ENCODE assay signal across 15 cellular contexts in genomic region chr18:12068316-12068996, GRCh38. TPM values are rescaled to one million over a fixed set of nuclear protein-coding genes. Genes with fewer than 3 reads are reported as not detected.
A peak's percentile ranks its signal among the peaks of the same experiment; 100 is the strongest.
DNase-seq lines count a peak whose midpoint lies in the region; ATAC-seq and TF ChIP-seq lines count a peak whose summit lies in the region.
"Not testable (repeated sequence)": the region's sequence is repeated elsewhere in the genome, so short reads cannot be mapped to it uniquely, and the experiment has no call there.
"Had no signal": no experiment of that assay in that cellular context is flagged by ENCODE, and none has a peak within 500 bp of the region (broad histone marks: within the 10 kb centered on the region; RNA-seq: fewer than 3 reads in every experiment).

No MANE protein-coding gene starts in this region.

- in situ Hi-C loops in IMR-90 (cut with MboI; ENCODE audit: low sequenced_read_pairs); brain microvascular endothelial cell (cut with HindIII; ENCODE audit: low pct_ligation_motif_present, low sequenced_read_pairs): not testable (repeated sequence)

- WGBS in IMR-90 (ENCODE audit: extremely low coverage in 2 of 2, insufficient read length in 1 of 2), 2 experiments = no CpG with 5 or more reads among the region's 44 CpGs
- 80% methylated on average over 44 of the region's 44 CpGs for WGBS in lung, 2 donors

- not testable (repeated sequence) for H3K27ac ChIP-seq in A673 (ENCODE audit: low read depth, low read length, poor library complexity, severe bottlenecking); IMR-90 (ENCODE audit: insufficient read depth, low read length); lung (ENCODE audit: low read depth in 1 of 2, low read length in 1 of 2)
- H3K27ac ChIP-seq in brain microvascular endothelial cell (peak overlapping the region; percentile 23), right atrium auricular region (peak overlapping the region in 1 of 2 donors; percentile 10)

- not testable (repeated sequence) for H2BK120ac ChIP-seq in IMR-90 (ENCODE audit: low read depth, low read length)

- H3K9me3 ChIP-seq in A673 (ENCODE audit: low read depth, low read length, poor library complexity, severe bottlenecking); IMR-90 (ENCODE audit: control insufficient read depth, insufficient read depth, low read length); right atrium auricular region; lung (ENCODE audit: control insufficient read depth in 2 of 2, insufficient read depth in 1 of 2, low read length in 1 of 2): not testable (repeated sequence)

- dilution Hi-C loops in IMR-90 (cut with HindIII; ENCODE audit: low sequenced_read_pairs, unreplicated experiment) = not testable (repeated sequence)

- H3K23ac ChIP-seq in IMR-90 (ENCODE audit: low read depth, low read length) = not testable (repeated sequence)

- not testable (repeated sequence) for H3K56ac ChIP-seq in IMR-90 (ENCODE audit: extremely low read depth, insufficient read depth, low read length)

- intact Hi-C loops in A673 (cut with micrococcal nuclease; ENCODE audit: unreplicated experiment) = loop anchor here (1.0 kb wide), 1 partner anchor 169 kb away; no protein-coding TSS in a partner anchor
- intact Hi-C loops in IMR-90 (cut with micrococcal nuclease) = not testable (repeated sequence)

- H2AFZ ChIP-seq in IMR-90 (replicated peaks; ENCODE audit: low read length, poor library complexity) = not testable (repeated sequence)

- H3K18ac ChIP-seq in IMR-90 (ENCODE audit: low read depth, low read length) = not testable (repeated sequence)

- H3K79me1 ChIP-seq in IMR-90 (ENCODE audit: low read depth in 1 of 2, low read length in 2 of 2) = not testable (repeated sequence)

- not testable (repeated sequence) for H3K36me3 Mint-ChIP-seq in WTC11; stimulated activated effector memory CD8-positive, alpha-beta T cell treated with anti-CD3 and anti-CD28 coated beads, Interleukin-12 subunit alpha, Interleukin-12 subunit beta, amount 100 ng/mL, for 72 hours

- not testable (repeated sequence) for H3K27ac Mint-ChIP-seq in WTC11; stimulated activated effector memory CD8-positive, alpha-beta T cell treated with anti-CD3 and anti-CD28 coated beads, Interleukin-12 subunit alpha, Interleukin-12 subunit beta, amount 100 ng/mL, for 72 hours

- DNase-seq in A673 (ENCODE audit: low spot score) (peak; percentile 50), brain microvascular endothelial cell (peak; percentile 18)
- DNase-seq in IMR-90; WTC11 (ENCODE audit: low spot score); fibroblast of villous mesenchyme (ENCODE audit: low read depth); right atrium auricular region (ENCODE audit: low spot score); lung (ENCODE audit: low spot score); stimulated activated effector memory CD8-positive, alpha-beta T cell treated with anti-CD3 and anti-CD28 coated beads, Interleukin-12 subunit alpha, Interleukin-12 subunit beta, amount 100 ng/mL, for 72 hours (ENCODE audit: low spot score in 2 of 2): not testable (repeated sequence)

- H2BK5ac ChIP-seq in IMR-90 (ENCODE audit: low read depth, low read length, poor library complexity, severe bottlenecking) = not testable (repeated sequence)

- ATAC-seq in IMR-90 (ENCODE audit: low read depth) (peak; percentile 51), WTC11 (0 out of 2 replicates have a peak, but pooled peaks have one; percentile 41), lung (ENCODE audit: insufficient read depth, low FRiP score) (peak; percentile 77)
- ATAC-seq in stimulated activated effector memory CD8-positive, alpha-beta T cell treated with anti-CD3 and anti-CD28 coated beads, Interleukin-12 subunit alpha, Interleukin-12 subunit beta, amount 100 ng/mL, for 72 hours = peak; percentile 17

- H4K5ac ChIP-seq in IMR-90 (ENCODE audit: low read depth, low read length) = not testable (repeated sequence)

- not testable (repeated sequence) for H3K9ac ChIP-seq in IMR-90 (ENCODE audit: low read depth, low read length)

- not testable (repeated sequence) for H3K4ac ChIP-seq in IMR-90 (ENCODE audit: low read depth, low read length)

- peak overlapping the region; percentile 9; the same call in 1 of the 2 replicates for H3K4me2 ChIP-seq in IMR-90 (ENCODE audit: low read depth, low read length)

- H2BK15ac ChIP-seq in IMR-90 (ENCODE audit: low read depth, low read length) = not testable (repeated sequence)

- not testable (repeated sequence) for H3K4me1 ChIP-seq in A673 (ENCODE audit: insufficient read depth, low read length, poor library complexity, severe bottlenecking); IMR-90 (ENCODE audit: control insufficient read depth, insufficient read depth, low read length); right atrium auricular region; lung (ENCODE audit: control insufficient read depth in 2 of 2, insufficient read depth in 2 of 2, low read length in 2 of 2)

- not testable (repeated sequence) for H3K4me1 Mint-ChIP-seq in WTC11; stimulated activated effector memory CD8-positive, alpha-beta T cell treated with anti-CD3 and anti-CD28 coated beads, Interleukin-12 subunit alpha, Interleukin-12 subunit beta, amount 100 ng/mL, for 72 hours

- H4K91ac ChIP-seq in IMR-90 (ENCODE audit: insufficient read depth, low read depth, low read length) = not testable (repeated sequence)

- not testable (repeated sequence) for BruUV-seq in A673 (replicated peaks; lab: Mats Ljungman, UMichigan); IMR-90 (replicated peaks; lab: Mats Ljungman, UMichigan)

- H3K14ac ChIP-seq in IMR-90 (replicated peaks; ENCODE audit: low read depth, low read length) = not testable (repeated sequence)

- H4K20me1 ChIP-seq in IMR-90 (ENCODE audit: insufficient read depth, low read length) = not testable (repeated sequence)

- not testable (repeated sequence) for H2AK9ac ChIP-seq in IMR-90 (replicated peaks; ENCODE audit: low read depth, low read length, poor library complexity)

- TF ChIP-seq POLR2A in IMR-90 (IDR thresholded peaks at IDR 0.05; ENCODE audit: low read depth, low read length) = not testable (repeated sequence)

- not testable (repeated sequence) for H3K27me3 ChIP-seq in A673 (replicated peaks; ENCODE audit: insufficient read depth, low read depth, low read length, poor library complexity); IMR-90 (ENCODE audit: control insufficient read depth, insufficient read depth, low read length); brain microvascular endothelial cell (replicated peaks); right atrium auricular region; lung (ENCODE audit: control insufficient read depth, insufficient read depth)

- TF ChIP-seq CTCF in A673 (conservative IDR thresholded peaks at IDR 0.05; ENCODE audit: low read depth, low read length) (peak; percentile 64), IMR-90 (conservative IDR thresholded peaks at IDR 0.05; ENCODE audit: low read depth, low read length) (peak; percentile 39), brain microvascular endothelial cell (IDR thresholded peaks at IDR 0.05; ENCODE audit: low read depth, low read length, missing control alignments) (peak; percentile 13), fibroblast of villous mesenchyme (IDR thresholded peaks at IDR 0.05; ENCODE audit: insufficient read depth, low read depth, low read length) (peak; percentile 37), right atrium auricular region (IDR thresholded peaks at IDR 0.05) (peak; percentile 32 to 56)
- not testable (repeated sequence) for TF ChIP-seq CTCF in WTC11 (IDR thresholded peaks at IDR 0.05); lung (IDR thresholded peaks at IDR 0.05; ENCODE audit: control extremely low read depth, extremely low read depth)

- POLR2A ChIA-PET in A673 (lab: Charles Lee; ENCODE audit: low non-redundant PET); IMR-90 (lab: Charles Lee; ENCODE audit: unreplicated experiment); WTC11 (lab: Charles Lee): not testable (repeated sequence)

- H3K9me1 ChIP-seq in IMR-90 (ENCODE audit: insufficient read depth, low read length) = not testable (repeated sequence)

- H3K36me3 ChIP-seq in A673 (ENCODE audit: insufficient read depth, low read length, poor library complexity, severe bottlenecking); IMR-90 (ENCODE audit: control insufficient read depth, insufficient read depth, low read length); brain microvascular endothelial cell (replicated peaks); right atrium auricular region; lung (ENCODE audit: control insufficient read depth in 2 of 2, insufficient read depth in 2 of 2, low read length in 2 of 2): not testable (repeated sequence)

- H2AK5ac ChIP-seq in IMR-90 (ENCODE audit: low read depth, low read length) = not testable (repeated sequence)

- H2BK20ac ChIP-seq in IMR-90 (ENCODE audit: low read depth, low read length) = not testable (repeated sequence)

- not testable (repeated sequence) for H4K8ac ChIP-seq in IMR-90 (ENCODE audit: low read depth in 2 of 2, low read length in 2 of 2)

- not testable (repeated sequence) for H3K9me3 Mint-ChIP-seq in WTC11; stimulated activated effector memory CD8-positive, alpha-beta T cell treated with anti-CD3 and anti-CD28 coated beads, Interleukin-12 subunit alpha, Interleukin-12 subunit beta, amount 100 ng/mL, for 72 hours

- H3K27me3 Mint-ChIP-seq in WTC11 (ENCODE audit: low read depth) = not testable (repeated sequence)

- peak; percentile 20; the same call in 1 of the 2 replicates for TF ChIP-seq RAD21 in IMR-90 (IDR thresholded peaks at IDR 0.05; ENCODE audit: low read length)

- H3K4me3 ChIP-seq in A673 (ENCODE audit: low read depth, low read length, poor library complexity, severe bottlenecking) (peak overlapping the region; percentile 36), IMR-90 (ENCODE audit: insufficient read depth, low read depth, low read length) (peak overlapping the region; percentile 26; the same call in 1 of the 2 replicates), brain microvascular endothelial cell (ENCODE audit: low read depth, low read length) (peak overlapping the region; percentile 12), fibroblast of villous mesenchyme (ENCODE audit: low read depth, low read length) (peak overlapping the region; percentile 3), right atrium auricular region (peak overlapping the region in 1 of 2 donors; percentile 15)
- H3K4me3 ChIP-seq in lung = not testable (repeated sequence)

- CTCF ChIA-PET in A673 (lab: Charles Lee) (interaction anchor here (0.7 to 1.6 kb wide), 4 partner anchors 131 to 413 kb away, joined by 3 to 6 read pairs (median 4); no protein-coding TSS in a partner anchor), WTC11 (lab: Charles Lee) (interaction anchor here (1.0 to 1.3 kb wide), 3 partner anchors 30 to 178 kb away, joined by 3 to 5 read pairs (median 4); no protein-coding TSS in a partner anchor)
- CTCF ChIA-PET in IMR-90 (lab: Yijun Ruan, JAX) = not testable (repeated sequence)

- H3K4me3 Mint-ChIP-seq in WTC11; stimulated activated effector memory CD8-positive, alpha-beta T cell treated with anti-CD3 and anti-CD28 coated beads, Interleukin-12 subunit alpha, Interleukin-12 subunit beta, amount 100 ng/mL, for 72 hours: not testable (repeated sequence)

RNA-seq across cellular contexts. Expression of gene ANKRD62, which starts 25.2 kb away (rescaled TPM):
- not detected in 2 replicates for total RNA-seq in A673 (2021)
- not detected in 2 replicates for total RNA-seq in IMR-90 (2012; rRNA removed)
- polyA plus RNA-seq in IMR-90 (2012; rRNA removed) = not detected in 2 replicates
- not detected in 2 replicates for polyA plus RNA-seq in IMR-90 (2012; cell fraction: cytosol; rRNA removed)
- not detected in 2 replicates for polyA plus RNA-seq in IMR-90 (2012; cell fraction: nucleus; rRNA removed; ENCODE audit: low replicate concordance)
- total RNA-seq in WTC11 (2021) = not detected in 3 replicates
- total RNA-seq in fibroblast of villous mesenchyme = not detected in 2 replicates
- total RNA-seq in right atrium auricular region = not detected
- total RNA-seq in lung = under 1 TPM; 0.06 to 0.09 TPM
- polyA plus RNA-seq in lung = under 1 TPM in 1 of 2 donors, not detected in 1; 0.12 TPM
- total RNA-seq: A172; CD4-positive, alpha-beta memory T cell; GM23248; HT-29; MCF 10A; PC-3 had no signal
- polyA plus RNA-seq: BJ; CD4-positive, alpha-beta memory T cell; GM23248 had no signal

Comparison
In these comparisons a context has a peak if more than half of its experiments do, and no peak if none do; other contexts are left out.
1. ATAC-seq: peak in every context shown above with its lines; median percentile 77 in lung; 51 in IMR-90; 41 in WTC11; 17 in stimulated activated effector memory CD8-positive, alpha-beta T cell treated with anti-CD3 and anti-CD28 coated beads, Interleukin-12 subunit alpha, Interleukin-12 subunit beta, amount 100 ng/mL, for 72 hours.